19 cellular contexts compared by ENCODE assay signal in genomic region chr17:31307640-31308039, GRCh38. TPM values are rescaled to one million over a fixed set of nuclear protein-coding genes. Genes with fewer than 3 reads are reported as not detected.
DNase-seq lines count a peak whose midpoint lies in the region; ATAC-seq and TF ChIP-seq lines count a peak whose summit lies in the region.
"Had no signal": no experiment of that assay in that cellular context is flagged by ENCODE, and none has a peak within 500 bp of the region (broad histone marks: within the 10 kb centered on the region; RNA-seq: fewer than 3 reads in every experiment).

No MANE protein-coding gene starts in this region.

- no peak overlapping the region for H2AFZ ChIP-seq in OCI-LY1 (ENCODE audit: low read length)

- ATAC-seq in HG02938 (IDR thresholded peaks at IDR 0.05; ENCODE audit: unreplicated experiment) (no peak), HG03342 (IDR thresholded peaks at IDR 0.05; ENCODE audit: unreplicated experiment) (no peak)
- ATAC-seq: foreskin keratinocyte, right lobe of liver had no signal

- H3K27me3 ChIP-seq in OCI-LY1 (ENCODE audit: insufficient read depth, low read length) (no peaks in the 10 kb centered on the region), dorsolateral prefrontal cortex (no peaks in the 10 kb centered on the region), transverse colon (no peaks in the 10 kb centered on the region)
- H3K27me3 ChIP-seq: adrenal gland, foreskin keratinocyte, right lobe of liver had no signal

- peak overlapping the region; percentile 100 for H3K27ac Mint-ChIP-seq in activated naive CD4-positive, alpha-beta T cell treated with anti-CD3 and anti-CD28 coated beads, Interleukin-2, amount 50 U/mL, for 24 hours

- peaks cover 84% of the 10 kb centered on the region for H3K4me1 Mint-ChIP-seq in activated naive CD4-positive, alpha-beta T cell treated with anti-CD3 and anti-CD28 coated beads, Interleukin-2, amount 50 U/mL, for 24 hours
- H3K4me1 Mint-ChIP-seq: neural crest cell had no signal

- H3K36me3 Mint-ChIP-seq in activated naive CD4-positive, alpha-beta T cell treated with anti-CD3 and anti-CD28 coated beads, Interleukin-2, amount 50 U/mL, for 24 hours: peaks cover 32% of the 10 kb centered on the region

- TF ChIP-seq CTCF in OCI-LY1 (IDR thresholded peaks at IDR 0.05; ENCODE audit: low read length): no peak
- TF ChIP-seq CTCF in dorsolateral prefrontal cortex (IDR thresholded peaks at IDR 0.05 in 54 of 56, conservative IDR thresholded peaks at IDR 0.05 in 2 of 56; ENCODE audit: low read depth in 1 of 56, partially characterized antibody in 56 of 56): no peak
- no peak for TF ChIP-seq CTCF in transverse colon (IDR thresholded peaks at IDR 0.05)

- peak overlapping the region; percentile 58 for H3K4me3 ChIP-seq in OCI-LY1 (ENCODE audit: low read depth, low read length, poor library complexity, severe bottlenecking)
- H3K4me3 ChIP-seq in dorsolateral prefrontal cortex: peak overlapping the region in 1 of 59 donors; percentile 26
- H3K4me3 ChIP-seq in transverse colon: no peak overlapping the region
- H3K4me3 ChIP-seq: adrenal gland, lung, right lobe of liver had no signal

- no peak for DNase-seq in activated naive CD4-positive, alpha-beta T cell treated with anti-CD3 and anti-CD28 coated beads, Interleukin-2, amount 50 U/mL, for 16 hours
- DNase-seq in dorsolateral prefrontal cortex: no peak
- DNase-seq in transverse colon: no peak
- DNase-seq in head of caudate nucleus: no peak
- DNase-seq: adrenal gland; cerebellar nuclear complex; foreskin keratinocyte; H7; NCI-H1092; NCI-H2171 treated with DMSO at 0.1 percent for 48 hours; right lobe of liver; stimulated activated CD4-positive, alpha-beta T cell treated with anti-CD3 and anti-CD28 coated beads, Interleukin-4, amount 100 ng/mL, for 1 hour; T-helper 9 cell had no signal

- no peak for TF ChIP-seq POLR2A in transverse colon (IDR thresholded peaks at IDR 0.05)

- peak overlapping the region; percentile 91; the same call in 1 of the 2 replicates for H3K4me2 ChIP-seq in OCI-LY1 (ENCODE audit: low read length)

- H3F3A ChIP-seq in OCI-LY1 (ENCODE audit: insufficient read depth, low read length): peaks cover 5% of the 10 kb centered on the region; the same call in 1 of the 2 replicates

- 80 to 85% methylated on average over 1 of the region's 1 CpG for WGBS in transverse colon (ENCODE audit: low coverage in 1 of 2), 2 donors

- H3K27me3 Mint-ChIP-seq in activated naive CD4-positive, alpha-beta T cell treated with anti-CD3 and anti-CD28 coated beads, Interleukin-2, amount 50 U/mL, for 24 hours: no peaks in the 10 kb centered on the region

- no peaks in the 10 kb centered on the region for H4K20me1 ChIP-seq in OCI-LY1 (ENCODE audit: insufficient read depth, low read length)

- peaks cover 49% of the 10 kb centered on the region for H3K4me1 ChIP-seq in OCI-LY1 (ENCODE audit: insufficient read depth, low read length, severe bottlenecking)
- peaks cover 0 to 22% (median 9%) of the 10 kb centered on the region in 4 donors for H3K4me1 ChIP-seq in transverse colon
- H3K4me1 ChIP-seq: adrenal gland, right lobe of liver had no signal

- H3K9me3 ChIP-seq in OCI-LY1 (ENCODE audit: low read length): no peaks in the 10 kb centered on the region
- no peaks in the 10 kb centered on the region for H3K9me3 ChIP-seq in transverse colon
- H3K9me3 ChIP-seq: adrenal gland, right lobe of liver had no signal

- H3K36me3 ChIP-seq in OCI-LY1 (ENCODE audit: insufficient read depth, low read length): peaks cover 52% of the 10 kb centered on the region
- no peaks in the 10 kb centered on the region for H3K36me3 ChIP-seq in transverse colon
- H3K36me3 ChIP-seq: adrenal gland, right lobe of liver had no signal

- H3K9me2 ChIP-seq in OCI-LY1 (ENCODE audit: low read depth, low read length): no peaks in the 10 kb centered on the region

- intact Hi-C loops in dorsolateral prefrontal cortex (cut with DNase I) (no loop called here), transverse colon (cut with DNase I; ENCODE audit: low total_unique reads) (no loop called here), head of caudate nucleus (cut with DNase I) (no loop called here)

- peaks cover 34% of the 10 kb centered on the region for H3K79me2 ChIP-seq in OCI-LY1 (ENCODE audit: insufficient read depth, low read length)

- in situ Hi-C loops in transverse colon (cut with MboI; ENCODE audit: low pct_ligation_motif_present in 1 of 4, low pct_unique_long_range_greater_than_20kb in 1 of 4, low sequenced_read_pairs in 3 of 4): no loop called here

- H3K9me3 Mint-ChIP-seq in activated naive CD4-positive, alpha-beta T cell treated with anti-CD3 and anti-CD28 coated beads, Interleukin-2, amount 50 U/mL, for 24 hours: peaks cover 13% of the 10 kb centered on the region

- H3K4me3 Mint-ChIP-seq in activated naive CD4-positive, alpha-beta T cell treated with anti-CD3 and anti-CD28 coated beads, Interleukin-2, amount 50 U/mL, for 24 hours: peak overlapping the region; percentile 90
- H3K4me3 Mint-ChIP-seq: neural crest cell had no signal

- peak overlapping the region; percentile 98 for H3K27ac ChIP-seq in OCI-LY1 (ENCODE audit: low read depth, low read length, poor library complexity, severe bottlenecking)
- peak overlapping the region in 30 of 59 donors; percentile 6 to 96 (median 56) for H3K27ac ChIP-seq in dorsolateral prefrontal cortex
- H3K27ac ChIP-seq in transverse colon: peak overlapping the region in 3 of 4 donors; percentile 61 to 71 (median 66)
- H3K27ac ChIP-seq: adrenal gland, foreskin keratinocyte had no signal

- H3K9ac ChIP-seq in OCI-LY1 (ENCODE audit: low read length): peak overlapping the region; percentile 82; the same call in 1 of the 2 replicates

- TF ChIP-seq EP300 in transverse colon (IDR thresholded peaks at IDR 0.05; ENCODE audit: low read depth): no peak

RNA-seq across cellular contexts. Expression of gene EVI2B, which starts 6.2 kb away (rescaled TPM):
- 10 to 100 TPM in 16 of 120 experiments, 1 to 10 TPM in 103, under 1 TPM in 1; 0.97 to 17.5 (median 5.9) TPM for total RNA-seq in dorsolateral prefrontal cortex
- total RNA-seq in transverse colon: 10 to 100 TPM in 1 of 4 donors, 1 to 10 TPM in 3; 1.4 to 21.0 (median 5.6) TPM
- total RNA-seq: H7, neural crest cell had no signal

RNA-seq across cellular contexts. Expression of gene OMG, which starts 10.6 kb away (rescaled TPM):
- total RNA-seq in dorsolateral prefrontal cortex (100 to 1,000 TPM in 68 of 120 experiments, 10 to 100 TPM in 52; 33.8 to 177 (median 105) TPM), transverse colon (not detected)
- total RNA-seq: foreskin keratinocyte, H7, neural crest cell had no signal

RNA-seq across cellular contexts. Expression of gene EVI2A, which starts 13.8 kb away (rescaled TPM):
- 100 to 1,000 TPM in 14 of 120 experiments, 10 to 100 TPM in 104, 1 to 10 TPM in 2; 7.6 to 203 (median 47.5) TPM for total RNA-seq in dorsolateral prefrontal cortex
- 1 to 10 TPM in 3 of 4 donors, not detected in 1; 3.7 to 9.4 (median 7.5) TPM for total RNA-seq in transverse colon
- total RNA-seq: H7, neural crest cell had no signal

Comparison
In these comparisons a context has a peak if more than half of its experiments do, and no peak if none do; other contexts are left out.
1. RNA of gene OMG, which starts 10.6 kb away (total RNA-seq): 33.8 to 177 TPM in dorsolateral prefrontal cortex; not detected in transverse colon; every median in the first group is over 10 times any median in the second.
2. Peak in every context shown above with its lines, with median percentiles within 50 percentile points of each other: H3K27ac ChIP-seq.